ENCODE assay signal across 15 cellular contexts in the genomic region with DNA sequence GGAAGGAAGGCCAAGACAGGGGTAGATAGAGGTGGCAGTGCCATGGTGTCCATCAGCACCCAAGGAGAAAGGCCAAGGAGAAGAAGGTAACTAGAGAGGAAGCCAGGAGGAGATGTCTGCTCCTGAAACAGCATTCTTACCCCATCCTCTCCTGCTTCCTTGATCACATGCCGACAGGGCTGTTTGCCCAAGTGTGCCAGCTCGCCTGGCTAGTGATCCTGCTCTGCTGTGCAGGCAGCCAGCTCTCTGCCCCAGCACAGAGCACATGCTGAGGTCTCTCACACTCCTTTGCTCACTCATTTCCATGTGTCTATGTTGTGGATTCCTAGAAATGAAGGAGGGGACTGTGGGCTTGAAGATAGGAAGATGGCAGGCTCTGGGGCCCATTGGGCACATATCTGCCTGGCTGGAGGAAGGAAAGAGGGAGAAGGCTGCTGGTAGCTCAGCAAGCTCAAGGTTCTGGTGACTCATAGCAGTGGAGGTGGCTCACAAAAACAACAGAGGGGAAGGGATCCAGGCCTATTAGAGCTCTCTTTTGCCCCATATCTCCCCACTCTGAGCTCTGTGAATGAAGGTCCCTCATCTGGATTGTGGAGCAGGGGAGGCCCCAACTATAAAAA. TPM values are rescaled to one million over a fixed set of nuclear protein-coding genes. Genes with fewer than 3 reads are reported as not detected.
A peak's percentile ranks its signal among the peaks of the same experiment; 100 is the strongest.
DNase-seq lines count a peak whose midpoint lies in the region; ATAC-seq, FAIRE-seq and TF ChIP-seq lines count a peak whose summit lies in the region.
"Had no signal": no experiment of that assay in that cellular context is flagged by ENCODE, and none has a peak within 500 bp of the region (broad histone marks: within the 10 kb centered on the region; RNA-seq: fewer than 3 reads in every experiment).

No MANE protein-coding gene starts in this region.

- no peak for TF ChIP-seq CTCF in osteoblast (IDR thresholded peaks at IDR 0.05; ENCODE audit: extremely low read depth, low read depth, low read length)

- ATAC-seq in GM19463 (IDR thresholded peaks at IDR 0.05; ENCODE audit: unreplicated experiment) = no peak
- ATAC-seq: psoas muscle, WTC11 had no signal

- WGBS in small intestine, 3 donors = 39 to 69% (median 65%) methylated on average over 2 of the region's 2 CpGs

- peak; percentile 58 for DNase-seq in GM03348 (ENCODE audit: low spot score)
- DNase-seq in RPMI7951 (ENCODE audit: low read depth) = peak; percentile 3
- DNase-seq in dedifferentiated amniotic fluid mesenchymal stem cell (ENCODE audit: extremely low spot score) = peak; percentile 29
- DNase-seq in osteoblast (ENCODE audit: insufficient read length, low spot score, missing footprints) = no peak
- no peak for DNase-seq in NCI-H82 (lab: John Stamatoyannopoulos, UW)
- no peak for DNase-seq in middle frontal gyrus (ENCODE audit: extremely low spot score, low spot score)
- no peak for DNase-seq in small intestine
- DNase-seq: activated T-cell treated with anti-CD3 and anti-CD28 coated beads, Interleukin-2, amount 50 U/mL, for 1 hour; aorta; NCI-H1092 treated with DMSO at 0.1 percent for 48 hours; NCI-H510A; psoas muscle had no signal

- H3K27me3 ChIP-seq in osteoblast (ENCODE audit: insufficient read depth, low read length) (no peaks in the 10 kb centered on the region), small intestine (ENCODE audit: control insufficient read depth in 2 of 2, insufficient read depth in 2 of 2, low read length in 2 of 2) (no peaks in the 10 kb centered on the region)

- H3K4me3 ChIP-seq in osteoblast (ENCODE audit: insufficient read depth, low read length) (no peak overlapping the region), small intestine (ENCODE audit: low read depth in 1 of 2, low read length in 2 of 2) (no peak overlapping the region)
- H3K4me3 ChIP-seq: psoas muscle had no signal

- FAIRE-seq in small intestine (lab: Jason Lieb, UNC) = no peak

- peaks cover 8% of the 10 kb centered on the region for H4K20me1 ChIP-seq in osteoblast (ENCODE audit: insufficient read depth, low read length)

- H3K27ac ChIP-seq in osteoblast (ENCODE audit: low read depth, low read length) (peak overlapping the region; percentile 45), small intestine (ENCODE audit: low read depth in 1 of 2, low read length in 1 of 2) (no peak overlapping the region)
- H3K27ac ChIP-seq: psoas muscle had no signal

- no peaks in the 10 kb centered on the region for H3K79me2 ChIP-seq in osteoblast (ENCODE audit: insufficient read depth, low read length)

- H3K4me2 ChIP-seq in osteoblast (ENCODE audit: insufficient read depth, low read length) = no peak overlapping the region

- H3K9me3 ChIP-seq in osteoblast (ENCODE audit: low read depth, low read length) (no peaks in the 10 kb centered on the region), small intestine (ENCODE audit: control insufficient read depth, low read depth) (no peaks in the 10 kb centered on the region)
- H3K9me3 ChIP-seq: psoas muscle had no signal

- H3K36me3 ChIP-seq in osteoblast (ENCODE audit: insufficient read depth, low read length) (peaks cover 34% of the 10 kb centered on the region), small intestine (ENCODE audit: control insufficient read depth in 2 of 2, insufficient read depth in 2 of 2, low read length in 2 of 2) (peaks cover 8 to 12% of the 10 kb centered on the region in 2 donors)

- peaks cover 22% of the 10 kb centered on the region for H3K4me1 ChIP-seq in osteoblast (ENCODE audit: insufficient read depth, low read length)
- no peaks in the 10 kb centered on the region for H3K4me1 ChIP-seq in small intestine (ENCODE audit: control insufficient read depth in 2 of 2, insufficient read depth in 1 of 2, low read depth in 1 of 2, low read length in 1 of 2)

- no peak overlapping the region for H2AFZ ChIP-seq in osteoblast (ENCODE audit: low read length)

RNA-seq across cellular contexts. Expression of a gene that starts 54.3 kb away (rescaled TPM):
- not detected in 2 replicates for total RNA-seq in RPMI7951 (2014; rRNA removed; shearing (Covaris generic))
- total RNA-seq in osteoblast = not detected in 2 replicates
- under 1 TPM in 2 of 3 donors, not detected in 1; 0.04 to 0.27 TPM for polyA plus RNA-seq in small intestine
- total RNA-seq: aorta, psoas muscle, subcutaneous adipose tissue, WTC11 had no signal
- polyA plus RNA-seq: aorta had no signal

Comparison
In these comparisons a context has a peak if more than half of its experiments do, and no peak if none do; other contexts are left out.
1. DNase-seq: peak in GM03348 (single experiment), RPMI7951 (single experiment) and dedifferentiated amniotic fluid mesenchymal stem cell (single experiment); none in osteoblast (single experiment), NCI-H82 (single experiment), middle frontal gyrus (single experiment) and small intestine (single experiment).